In genomic region chr4:102614801-102615200, GRCh38 we compare ENCODE assay signal across 1 cellular context.
TF ChIP-seq lines count a peak whose summit lies in the region.

No MANE protein-coding gene starts in this region.

TF ChIP-seq in H1, 55 proteins besides CTCF, POLR2A, EP300 and RAD21:
- TF ChIP-seq RNF2 (IDR thresholded peaks at IDR 0.05; ENCODE audit: borderline replicate concordance, low read depth, low read length, missing control alignments, poor library complexity, severe bottlenecking) (no peak), USF2 (IDR thresholded peaks at IDR 0.05; ENCODE audit: low read length) (no peak), MAX (IDR thresholded peaks at IDR 0.05) (no peak), POU5F1 (IDR thresholded peaks at IDR 0.05; ENCODE audit: low read depth, low read length) (no peak), SRF (IDR thresholded peaks at IDR 0.05; ENCODE audit: low read depth, low read length) (no peak), CHD1 (IDR thresholded peaks at IDR 0.05; ENCODE audit: low read depth, low read length) (no peak), JUND (IDR thresholded peaks at IDR 0.05; ENCODE audit: low read length) (no peak), HDAC2 (IDR thresholded peaks at IDR 0.05; ENCODE audit: borderline replicate concordance in 1 of 2, low read depth in 2 of 2, low read length in 2 of 2) (no peak), TBP (IDR thresholded peaks at IDR 0.05; ENCODE audit: low read depth, low read length) (no peak), KDM1A (IDR thresholded peaks at IDR 0.05; ENCODE audit: borderline replicate concordance, low read length) (no peak), SIN3A (conservative IDR thresholded peaks at IDR 0.05 in 1 of 2, IDR thresholded peaks at IDR 0.05 in 1 of 2; ENCODE audit: low read depth in 1 of 2, low read length in 2 of 2) (no peak), SP4 (IDR thresholded peaks at IDR 0.05; ENCODE audit: low read length) (no peak), YY1 (IDR thresholded peaks at IDR 0.05; ENCODE audit: low read depth, low read length) (no peak), BACH1 (IDR thresholded peaks at IDR 0.05; ENCODE audit: low read length) (no peak), FOSL1 (IDR thresholded peaks at IDR 0.05; ENCODE audit: insufficient read depth, low read depth, low read length) (no peak)
